Comparison of ENCODE assay signal across 8 cellular contexts in genomic region chr12:79164890-79165289, GRCh38.
"Had no signal": no experiment of that assay in that cellular context is flagged by ENCODE, and none has a peak within 500 bp of the region (broad histone marks: within the 10 kb centered on the region; RNA-seq: fewer than 3 reads in every experiment).

No MANE protein-coding gene starts in this region.

- FAIRE-seq: G401.6, GM12878, GM12891, GM12892, GM18507, GM19239 had no signal

- H3K4me3 ChIP-seq: GM12878 had no signal

- DNase-seq: GDM1, GF-D8 had no signal

- ATAC-seq: GM12878 had no signal
